Comparison of ENCODE assay signal across 8 cellular contexts in the genomic region with DNA sequence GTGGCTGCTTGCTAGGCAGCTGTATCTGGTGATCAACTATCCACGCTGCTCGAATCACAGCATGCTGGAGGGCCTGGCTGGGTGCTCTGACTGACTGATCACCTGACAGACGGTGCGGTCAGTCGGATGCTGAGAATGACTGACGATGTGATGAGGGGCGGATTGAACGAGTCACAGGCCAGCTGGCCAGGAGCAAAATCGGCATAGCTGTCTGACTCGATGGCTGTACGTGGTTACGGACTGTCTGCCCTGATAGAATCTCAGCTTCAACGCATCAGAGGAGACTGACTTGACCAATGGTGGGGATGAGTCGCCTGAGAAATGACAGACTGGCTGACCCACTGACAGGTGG. TPM values are rescaled to one million over a fixed set of nuclear protein-coding genes. Genes with fewer than 3 reads are reported as not detected.
DNase-seq lines count a peak whose midpoint lies in the region; ATAC-seq and TF ChIP-seq lines count a peak whose summit lies in the region.

No MANE protein-coding gene starts in this region.

- H3K36me3 Mint-ChIP-seq in endodermal cell (ENCODE audit: low read depth), result peaks cover 7% of the 10 kb centered on the region
- H3K36me3 Mint-ChIP-seq in progenitor cell of endocrine pancreas (ENCODE audit: insufficient read depth), result peaks cover 4% of the 10 kb centered on the region

- no peak overlapping the region for H3K9ac ChIP-seq in endodermal cell (ENCODE audit: extremely low read depth, low read length, poor library complexity, severe bottlenecking)

- H3K4me3 ChIP-seq in PC-9, result peak overlapping the region; percentile 47; the same call in 1 of the 2 replicates
- peak overlapping the region; percentile 86 for H3K4me3 ChIP-seq in endodermal cell (ENCODE audit: low read length)

- H3K36me3 ChIP-seq in PC-9 (ENCODE audit: low read depth) (no peaks in the 10 kb centered on the region), endodermal cell (ENCODE audit: control insufficient read depth, insufficient read depth, low read length) (peaks cover 10% of the 10 kb centered on the region)

- WGBS in endodermal cell (ENCODE audit: insufficient coverage in 1 of 2, insufficient read length in 1 of 2), 2 experiments, result 67 to 71% methylated on average over 5 to 14 of the region's 14 CpGs

- DNase-seq in GM03348 (ENCODE audit: low spot score), result peak; percentile 5
- no peak for DNase-seq in PC-9
- no peak for DNase-seq in endodermal cell
- DNase-seq in progenitor cell of endocrine pancreas (ENCODE audit: low spot score, unreplicated experiment), result no peak
- DNase-seq in HuH-7 (ENCODE audit: low spot score), result no peak
- no peak for DNase-seq in NCI-H748 (lab: John Stamatoyannopoulos, UW; ENCODE audit: unreplicated experiment)
- DNase-seq in NCI-H1694 (lab: John Stamatoyannopoulos, UW), result no peak

- no peak overlapping the region for H2AFZ ChIP-seq in PC-9

- intact Hi-C loops in PC-9 (cut with micrococcal nuclease; ENCODE audit: unreplicated experiment), result no loop called here

- H3K4me3 Mint-ChIP-seq in endodermal cell, result peak overlapping the region; percentile 75
- peak overlapping the region; percentile 87 for H3K4me3 Mint-ChIP-seq in progenitor cell of endocrine pancreas (ENCODE audit: low read depth)

- H3K4me1 Mint-ChIP-seq in endodermal cell, result peaks cover 17% of the 10 kb centered on the region
- H3K4me1 Mint-ChIP-seq in progenitor cell of endocrine pancreas (ENCODE audit: low read depth), result peaks cover 9% of the 10 kb centered on the region

- H3K27me3 ChIP-seq in PC-9 (ENCODE audit: insufficient read depth, low read depth), result no peaks in the 10 kb centered on the region
- H3K27me3 ChIP-seq in endodermal cell (ENCODE audit: control insufficient read depth, insufficient read depth, low read length, poor library complexity, severe bottlenecking), result no peaks in the 10 kb centered on the region

- H3K27me3 Mint-ChIP-seq in endodermal cell (ENCODE audit: insufficient read depth), result peaks cover 1% of the 10 kb centered on the region
- peaks cover 24% of the 10 kb centered on the region for H3K27me3 Mint-ChIP-seq in progenitor cell of endocrine pancreas

- no peak for ATAC-seq in GM18511 (IDR thresholded peaks at IDR 0.05; ENCODE audit: unreplicated experiment)

- no TSS peak for BruUV-seq in PC-9 (replicated peaks; lab: Mats Ljungman, UMichigan)

- POLR2A ChIA-PET in PC-9 (lab: Charles Lee; ENCODE audit: unreplicated experiment), result no interaction called here

- TF ChIP-seq CTCF in PC-9 (conservative IDR thresholded peaks at IDR 0.05), result no peak
- no peak for TF ChIP-seq CTCF in endodermal cell (conservative IDR thresholded peaks at IDR 0.05)
- no peak for TF ChIP-seq CTCF in progenitor cell of endocrine pancreas (IDR thresholded peaks at IDR 0.05; ENCODE audit: unreplicated experiment)

- peaks cover 7% of the 10 kb centered on the region; the same call in 1 of the 2 replicates for H3K79me2 ChIP-seq in PC-9 (ENCODE audit: low read depth)

- H3K9me3 Mint-ChIP-seq in endodermal cell (peaks cover 69% of the 10 kb centered on the region), progenitor cell of endocrine pancreas (ENCODE audit: low read depth) (peaks cover 17% of the 10 kb centered on the region)

- H3K9me3 ChIP-seq in PC-9 (ENCODE audit: insufficient read depth, low read depth) (no peaks in the 10 kb centered on the region), endodermal cell (ENCODE audit: control insufficient read depth, low read length) (no peaks in the 10 kb centered on the region)

- H3K27ac ChIP-seq in PC-9, result no peak overlapping the region
- peak overlapping the region; percentile 85 for H3K27ac ChIP-seq in endodermal cell (ENCODE audit: low read depth, low read length)

- CTCF ChIA-PET in PC-9 (lab: Charles Lee), result no interaction called here

- H3K4me1 ChIP-seq in PC-9 (replicated peaks; ENCODE audit: insufficient read depth), result no peaks in the 10 kb centered on the region
- H3K4me1 ChIP-seq in endodermal cell (ENCODE audit: control insufficient read depth, insufficient read depth, low read length), result no peaks in the 10 kb centered on the region

- H3K9me2 ChIP-seq in PC-9 (ENCODE audit: insufficient read depth), result no peaks in the 10 kb centered on the region

- peak overlapping the region; percentile 40 for H3K27ac Mint-ChIP-seq in endodermal cell
- peak overlapping the region; percentile 94 for H3K27ac Mint-ChIP-seq in progenitor cell of endocrine pancreas

- H3K4me2 ChIP-seq in PC-9, result peak overlapping the region; percentile 69

- H4K20me1 ChIP-seq in PC-9 (ENCODE audit: insufficient read depth), result no peaks in the 10 kb centered on the region

- H3F3A ChIP-seq in PC-9 (ENCODE audit: insufficient read depth, low read depth), result no peaks in the 10 kb centered on the region

RNA-seq across cellular contexts. Expression of a gene that starts 1.0 kb away (rescaled TPM):
- 10.5 and 11.7 TPM in 2 replicates for total RNA-seq in PC-9 (2021)
- 10 to 100 TPM in 1 of 2 donors, 1 to 10 TPM in 1; 7.8 to 10.6 TPM for total RNA-seq in endodermal cell
- polyA plus RNA-seq in endodermal cell (2013, experiment 1 of 2), result 12.9 TPM
- 12.0 TPM for polyA plus RNA-seq in endodermal cell (2013, experiment 2 of 2)
- 7.4 and 8.2 TPM in 2 replicates for total RNA-seq in progenitor cell of endocrine pancreas

RNA-seq across cellular contexts. Expression of a gene that starts 11.9 kb away (rescaled TPM):
- 0.22 TPM in 1 of 2 replicates, not detected in the other for total RNA-seq in PC-9 (2021)
- total RNA-seq in endodermal cell, result under 1 TPM; 0.51 to 0.84 TPM
- 0.28 TPM for polyA plus RNA-seq in endodermal cell (2013, experiment 1 of 2)
- 1.3 TPM for polyA plus RNA-seq in endodermal cell (2013, experiment 2 of 2)
- 0.62 and 1.2 TPM in 2 replicates for total RNA-seq in progenitor cell of endocrine pancreas
